In genomic region chr21:37145635-37146111, GRCh38 we compare ENCODE assay signal across 1 cellular context.
TF ChIP-seq lines count a peak whose summit lies in the region.

No MANE protein-coding gene starts in this region.

TF ChIP-seq in GM23338, 12 proteins besides CTCF, POLR2A, EP300 and RAD21:
- no peak for TF ChIP-seq REST (IDR thresholded peaks at IDR 0.05; ENCODE audit: unreplicated experiment)
- TF ChIP-seq EZH2 (IDR thresholded peaks at IDR 0.05; ENCODE audit: low read depth, unreplicated experiment), result no peak
- TF ChIP-seq POLR2AphosphoS5 (IDR thresholded peaks at IDR 0.05; ENCODE audit: low read depth), result no peak
- TF ChIP-seq JUNB (IDR thresholded peaks at IDR 0.05; ENCODE audit: unreplicated experiment), result no peak
- no peak for TF ChIP-seq EZH2phosphoT487 (IDR thresholded peaks at IDR 0.05; ENCODE audit: unreplicated experiment)
- TF ChIP-seq NANOG (IDR thresholded peaks at IDR 0.05; ENCODE audit: borderline replicate concordance), result no peak
- TF ChIP-seq ETS1 (IDR thresholded peaks at IDR 0.05), result no peak
- TF ChIP-seq ZNF114 (CRISPR knock-in tag; IDR thresholded peaks at IDR 0.05), result no peak
- TF ChIP-seq STAT1 (IDR thresholded peaks at IDR 0.05; ENCODE audit: unreplicated experiment), result no peak
- no peak for TF ChIP-seq CREB1 (CRISPR knock-in tag; IDR thresholded peaks at IDR 0.05; ENCODE audit: low read depth)
- no peak for TF ChIP-seq ZNF462 (CRISPR knock-in tag; IDR thresholded peaks at IDR 0.05)
- TF ChIP-seq ZNF331 (CRISPR knock-in tag; IDR thresholded peaks at IDR 0.05; ENCODE audit: low read depth), result no peak
